ENCODE assay signal across 20 cellular contexts in the genomic region with DNA sequence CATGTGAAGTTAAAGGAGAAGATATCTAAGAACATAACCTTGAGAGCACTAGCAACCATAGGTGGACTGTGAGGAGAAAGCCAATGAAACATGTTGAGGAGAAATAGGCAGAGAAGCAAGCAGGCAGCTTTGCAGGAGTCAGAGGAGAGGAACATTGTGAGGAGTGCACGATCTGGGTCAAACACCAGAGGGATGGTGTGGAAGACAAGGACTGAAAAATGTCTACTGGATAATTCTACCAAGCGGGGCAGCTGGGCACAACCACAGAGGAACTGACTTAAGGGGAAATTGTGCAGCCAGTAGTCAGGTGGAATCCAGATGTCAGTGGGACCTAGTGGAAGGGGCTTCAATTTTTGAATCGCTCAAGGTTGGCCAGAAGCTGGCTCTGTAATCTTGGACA.
"Had no signal": no experiment of that assay in that cellular context is flagged by ENCODE, and none has a peak within 500 bp of the region (broad histone marks: within the 10 kb centered on the region; RNA-seq: fewer than 3 reads in every experiment).

No MANE protein-coding gene starts in this region.

- DNase-seq: activated CD4-positive, alpha-beta T cell treated with anti-CD3 and anti-CD28 coated beads for 1 hour; activated gamma-delta T cell treated with Interleukin-2 at 50 U/mL for 16 hours; activated naive CD8-positive, alpha-beta T cell treated with anti-CD3 and anti-CD28 coated beads, Interleukin-2, amount 10 ng/mL, durations not matched to agents 7 days and 5 days; activated T-cell treated with anti-CD3 and anti-CD28 coated beads for 4 hours; brain microvascular endothelial cell; effector CD4-positive, alpha-beta T cell; heart right ventricle; immature natural killer cell; kidney glomerular epithelial cell; left ventricle myocardium inferior; mammary epithelial cell; midbrain; stimulated activated CD4-positive, alpha-beta T cell treated with anti-CD3 and anti-CD28 coated beads, Interleukin-4, amount 100 ng/mL, for 1 hour; testis; upper lobe of left lung had no signal

- H3K27ac Mint-ChIP-seq: activated naive CD8-positive, alpha-beta T cell treated with anti-CD3 and anti-CD28 coated beads, Interleukin-2, amount 10 ng/mL, durations not matched to agents 7 days and 5 days; activated T-helper 1 cell treated with anti-CD3 and anti-CD28 coated beads, Interleukin-12 subunit alpha, Interleukin-12 subunit beta, Interleukin-2, Interleukin-4 antibody, amounts not matched to agents 30 ng/mL and 10 ng/mL and 1 ng/mL, durations not matched to agents 14 hours and 24 hours and 36 hours; immature natural killer cell had no signal

- H3K4me3 Mint-ChIP-seq: activated naive CD8-positive, alpha-beta T cell treated with anti-CD3 and anti-CD28 coated beads, Interleukin-2, amount 10 ng/mL, durations not matched to agents 7 days and 5 days; activated T-helper 1 cell treated with anti-CD3 and anti-CD28 coated beads, Interleukin-12 subunit alpha, Interleukin-12 subunit beta, Interleukin-2, Interleukin-4 antibody, amounts not matched to agents 30 ng/mL and 10 ng/mL and 1 ng/mL, durations not matched to agents 14 hours and 24 hours and 36 hours had no signal

- H3K36me3 Mint-ChIP-seq: activated naive CD8-positive, alpha-beta T cell treated with anti-CD3 and anti-CD28 coated beads, Interleukin-2, amount 10 ng/mL, durations not matched to agents 7 days and 5 days; immature natural killer cell had no signal

- H3K9me3 ChIP-seq: gastroesophageal sphincter, heart right ventricle, left ventricle myocardium inferior, testis, upper lobe of left lung had no signal

- H3K9me3 Mint-ChIP-seq: activated naive CD8-positive, alpha-beta T cell treated with anti-CD3 and anti-CD28 coated beads, Interleukin-2, amount 10 ng/mL, durations not matched to agents 7 days and 5 days; activated T-helper 1 cell treated with anti-CD3 and anti-CD28 coated beads, Interleukin-12 subunit alpha, Interleukin-12 subunit beta, Interleukin-2, Interleukin-4 antibody, amounts not matched to agents 30 ng/mL and 10 ng/mL and 1 ng/mL, durations not matched to agents 14 hours and 24 hours and 36 hours had no signal

- H3K27me3 ChIP-seq: testis had no signal

- H3K4me3 ChIP-seq: gastroesophageal sphincter, heart right ventricle, left ventricle myocardium inferior, SK-N-MC, smooth muscle cell, testis, upper lobe of left lung had no signal

- H3K36me3 ChIP-seq: brain microvascular endothelial cell, gastroesophageal sphincter, heart right ventricle, left ventricle myocardium inferior, upper lobe of left lung had no signal

- H3K27ac ChIP-seq: brain microvascular endothelial cell, gastroesophageal sphincter, heart right ventricle, left ventricle myocardium inferior, SK-N-MC, testis, upper lobe of left lung, VCaP had no signal
